In genomic region chr17:11969565-11969964, GRCh38 we compare ENCODE assay signal across 17 cellular contexts. TPM values are rescaled to one million over a fixed set of nuclear protein-coding genes. Genes with fewer than 3 reads are reported as not detected.
A peak's percentile ranks its signal among the peaks of the same experiment; 100 is the strongest.
DNase-seq lines count a peak whose midpoint lies in the region; ATAC-seq and TF ChIP-seq lines count a peak whose summit lies in the region.
"Had no signal": no experiment of that assay in that cellular context is flagged by ENCODE, and none has a peak within 500 bp of the region (broad histone marks: within the 10 kb centered on the region; RNA-seq: fewer than 3 reads in every experiment).

No MANE protein-coding gene starts in this region.

- intact Hi-C loops in MCF 10A (cut with micrococcal nuclease) = no loop called here
- intact Hi-C loops in breast epithelium (cut with DNase I; ENCODE audit: low total_unique reads) = no loop called here
- intact Hi-C loops in posterior vena cava (cut with DNase I) = no loop called here

- BruUV-seq in MCF 10A (replicated peaks; lab: Mats Ljungman, UMichigan) = no TSS peak

- peaks cover 31% of the 10 kb centered on the region for H3K9me3 Mint-ChIP-seq in MCF 10A (ENCODE audit: unreplicated experiment)

- no peak for TF ChIP-seq POLR2A in breast epithelium (IDR thresholded peaks at IDR 0.05)

- no peaks in the 10 kb centered on the region for H3K36me3 Mint-ChIP-seq in MCF 10A (ENCODE audit: insufficient read depth, unreplicated experiment)

- H3K27ac ChIP-seq in breast epithelium = no peak overlapping the region
- H3K27ac ChIP-seq: 22Rv1, GM23248, HL-60 had no signal

- peak; percentile 88 for ATAC-seq in esophagus mucosa
- ATAC-seq in GM21528 (IDR thresholded peaks at IDR 0.05; ENCODE audit: low FRiP score, unreplicated experiment) = no peak
- ATAC-seq: CD8-positive, alpha-beta T cell had no signal

- H3K4me3 ChIP-seq in breast epithelium = no peak overlapping the region
- H3K4me3 ChIP-seq: GM23248 had no signal

- no peaks in the 10 kb centered on the region for H3K36me3 ChIP-seq in breast epithelium

- peaks cover 5% of the 10 kb centered on the region for H3K4me1 Mint-ChIP-seq in MCF 10A (ENCODE audit: insufficient read depth, unreplicated experiment)
- H3K4me1 Mint-ChIP-seq: CD14-positive monocyte had no signal

- no peaks in the 10 kb centered on the region for H3K4me1 ChIP-seq in breast epithelium

- TF ChIP-seq CTCF in MCF 10A (IDR thresholded peaks at IDR 0.05; ENCODE audit: unreplicated experiment) (no peak), breast epithelium (IDR thresholded peaks at IDR 0.05) (no peak), GM20000 (IDR thresholded peaks at IDR 0.05; ENCODE audit: extremely low read depth, missing control alignments) (no peak)

- no peak overlapping the region for H3K27ac Mint-ChIP-seq in MCF 10A (ENCODE audit: low read depth, unreplicated experiment)
- H3K27ac Mint-ChIP-seq: CD14-positive monocyte; CD8-positive, alpha-beta T cell had no signal

- no peaks in the 10 kb centered on the region for H3K27me3 Mint-ChIP-seq in MCF 10A (ENCODE audit: insufficient read depth, unreplicated experiment)

- no peaks in the 10 kb centered on the region for H3K27me3 ChIP-seq in breast epithelium

- CTCF ChIA-PET in MCF 10A (lab: Yijun Ruan, JAX) = interaction anchor here (0.6 to 2.2 kb wide), 6 partner anchors 11 to 1253 kb away, joined by 3 to 9 read pairs (median 4); no protein-coding TSS in a partner anchor

- H3K4me3 Mint-ChIP-seq in MCF 10A (ENCODE audit: unreplicated experiment) = no peak overlapping the region
- H3K4me3 Mint-ChIP-seq: CD14-positive monocyte; CD8-positive, alpha-beta T cell had no signal

- DNase-seq in MCF 10A (ENCODE audit: unreplicated experiment) (peak; percentile 12), breast epithelium (ENCODE audit: low spot score in 2 of 2) (no peak), kidney tubule cell (ENCODE audit: low spot score) (peak; percentile 33), posterior vena cava (ENCODE audit: low spot score) (no peak), GM20000 (ENCODE audit: low spot score) (no peak), NCI-H2171 (lab: John Stamatoyannopoulos, UW) (no peak)
- DNase-seq: CD8-positive, alpha-beta T cell; COR-L47; DMS153; DMS79 treated with DMSO at 0.1 percent for 48 hours; GDM1; GM23248 had no signal

- POLR2A ChIA-PET in MCF 10A (lab: Yijun Ruan, JAX) = interaction anchor here (0.9 to 3.0 kb wide), 4 partner anchors 21 to 30 kb away, joined by 3 to 18 read pairs (median 8); partner anchors contain the start of gene ZNF18

- peaks cover 13 to 39% of the 10 kb centered on the region in 2 donors for H3K9me3 ChIP-seq in breast epithelium

RNA-seq across cellular contexts. Expression of gene ZNF18, which starts 27.7 kb away (rescaled TPM):
- total RNA-seq in MCF 10A (2022) = 4.6 and 7.3 TPM in 2 replicates
- 10 to 100 TPM in 2 of 3 donors, 1 to 10 TPM in 1; 7.5 to 11.6 (median 10.2) TPM for total RNA-seq in breast epithelium
- 6.1 TPM for total RNA-seq in esophagus mucosa
- 1 to 10 TPM; 6.5 TPM for total RNA-seq in posterior vena cava

RNA-seq across cellular contexts. Expression of gene MAP2K4, which starts 51.1 kb away (rescaled TPM):
- 29.2 and 42.3 TPM in 2 replicates for total RNA-seq in MCF 10A (2022)
- 10 to 100 TPM; 23.2 to 47.6 (median 38.7) TPM for total RNA-seq in breast epithelium
- 29.7 TPM for total RNA-seq in esophagus mucosa
- total RNA-seq in posterior vena cava = 10 to 100 TPM; 34.4 to 43.7 TPM

Comparison
In these comparisons a context has a peak if more than half of its experiments do, and no peak if none do; other contexts are left out.
1. DNase-seq: peak in MCF 10A (single experiment) and kidney tubule cell (single experiment); none in breast epithelium (0 of 2), posterior vena cava (single experiment), GM20000 (single experiment) and NCI-H2171 (single experiment).